In the genomic region with DNA sequence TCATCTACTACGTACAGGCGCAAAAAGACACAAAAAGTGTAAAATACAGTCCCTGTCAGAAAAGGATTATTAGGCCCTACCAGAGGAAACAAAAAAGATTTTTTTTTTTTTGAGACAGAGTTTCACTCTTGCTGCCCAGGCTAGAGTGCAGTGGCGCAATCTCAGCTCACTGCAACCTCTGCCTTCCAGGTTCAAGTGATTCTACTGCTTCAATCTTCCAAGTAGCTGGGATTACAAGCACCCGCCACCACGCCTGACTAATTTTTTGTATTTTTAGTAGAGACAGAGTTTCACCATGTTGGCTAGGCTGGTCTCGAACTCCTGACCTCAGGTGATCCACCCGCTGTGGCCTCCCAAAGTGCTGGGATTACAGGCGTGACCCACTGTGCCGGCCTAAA, we compare ENCODE assay signal across 7 cellular contexts. TPM values are rescaled to one million over a fixed set of nuclear protein-coding genes. Genes with fewer than 3 reads are reported as not detected.
"Had no signal": no experiment of that assay in that cellular context is flagged by ENCODE, and none has a peak within 500 bp of the region (broad histone marks: within the 10 kb centered on the region; RNA-seq: fewer than 3 reads in every experiment).

No MANE protein-coding gene starts in this region.

RNA-seq across cellular contexts. Expression of a gene that starts 18.7 kb away (rescaled TPM):
- total RNA-seq: activated T-helper 2 cell treated with anti-CD3 and anti-CD28 coated beads, Interferon-gamma antibody, Interleukin-2, Interleukin-4, amounts not matched to agents 10 μg/mL and 5 μg/mL and 100 μg/mL, durations not matched to agents 14 hours and 24 hours and 36 hours; foreskin keratinocyte; glomerular endothelial cell; left ventricle myocardium inferior; lung microvascular endothelial cell; pancreas; pulmonary artery endothelial cell had no signal
- polyA plus RNA-seq: foreskin keratinocyte, pancreas had no signal
